In genomic region chr2:173598525-173598924, GRCh38 we compare ENCODE assay signal across 28 cellular contexts.
"Had no signal": no experiment of that assay in that cellular context is flagged by ENCODE, and none has a peak within 500 bp of the region (broad histone marks: within the 10 kb centered on the region; RNA-seq: fewer than 3 reads in every experiment).

No MANE protein-coding gene starts in this region.

- H3K79me2 ChIP-seq: hepatocyte had no signal

- H3K4me1 ChIP-seq: colonic mucosa, esophagus muscularis mucosa, foreskin keratinocyte, gastrocnemius medialis, gastroesophageal sphincter, heart left ventricle, heart right ventricle had no signal

- H3K9me3 ChIP-seq: colonic mucosa, esophagus muscularis mucosa, gastrocnemius medialis, gastroesophageal sphincter had no signal

- H3K4me2 ChIP-seq: hepatocyte had no signal

- DNase-seq: colonic mucosa; cortex of kidney; dermis blood vessel endothelial cell; dorsolateral prefrontal cortex; effector CD4-positive, alpha-beta T cell; effector CD8-positive, alpha-beta T cell; effector memory CD4-positive, alpha-beta T cell; effector memory CD8-positive, alpha-beta T cell; endodermal cell; erythroblast; esophagus squamous epithelium; foreskin fibroblast; foreskin keratinocyte; foreskin melanocyte; gastrocnemius medialis; glutamatergic neuron; head of caudate nucleus; heart left ventricle; heart right ventricle had no signal

- H3K27ac ChIP-seq: colonic mucosa, coronary artery, dorsolateral prefrontal cortex, epithelial cell of prostate, esophagus muscularis mucosa, esophagus squamous epithelium, foreskin keratinocyte, gastrocnemius medialis, gastroesophageal sphincter, heart left ventricle, heart right ventricle, hepatocyte had no signal

- H2AFZ ChIP-seq: hepatocyte had no signal

- H3K36me3 ChIP-seq: colonic mucosa, esophagus muscularis mucosa, esophagus squamous epithelium, gastrocnemius medialis, gastroesophageal sphincter, heart left ventricle, heart right ventricle had no signal

- ATAC-seq: effector memory CD8-positive, alpha-beta T cell; esophagus mucosa; foreskin keratinocyte; gastrocnemius medialis; gastroesophageal sphincter; heart left ventricle; heart right ventricle had no signal

- H3K4me3 ChIP-seq: colonic mucosa, coronary artery, dorsolateral prefrontal cortex, esophagus muscularis mucosa, esophagus squamous epithelium, gastrocnemius medialis, gastroesophageal sphincter, heart left ventricle, heart right ventricle, hepatocyte had no signal

- H3K27me3 ChIP-seq: colonic mucosa, dorsolateral prefrontal cortex, esophagus muscularis mucosa, esophagus squamous epithelium, foreskin keratinocyte, gastrocnemius medialis, gastroesophageal sphincter, heart left ventricle, heart right ventricle, hepatocyte had no signal

- FAIRE-seq: endometrium, endothelial cell of umbilical vein, frontal cortex had no signal
